8 cellular contexts compared by ENCODE assay signal in the genomic region with DNA sequence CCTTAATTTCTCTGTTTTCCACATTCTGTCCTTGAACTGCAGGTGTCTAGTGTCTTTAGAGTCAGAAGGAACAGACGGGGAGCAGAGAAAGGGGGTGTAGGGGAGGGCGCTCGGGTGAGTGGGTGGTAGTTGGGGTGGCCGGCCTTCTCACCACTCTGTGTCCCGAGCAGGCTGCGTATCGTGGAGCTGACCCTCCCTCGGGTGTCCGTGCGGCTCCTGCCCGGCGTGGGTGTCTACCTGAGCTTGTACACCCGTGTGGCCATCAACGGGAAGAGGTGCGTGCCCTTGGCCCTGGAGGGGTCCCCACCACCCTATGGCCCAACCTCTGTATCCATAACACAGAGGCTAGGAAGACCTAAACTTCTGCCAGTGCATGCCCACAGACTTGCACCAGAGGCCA. TPM values are rescaled to one million over a fixed set of nuclear protein-coding genes. Genes with fewer than 3 reads are reported as not detected.
"Had no signal": no experiment of that assay in that cellular context is flagged by ENCODE, and none has a peak within 500 bp of the region (broad histone marks: within the 10 kb centered on the region; RNA-seq: fewer than 3 reads in every experiment).

No MANE protein-coding gene starts in this region.

- DNase-seq: IMR-90, KBM-7 had no signal

- H3K27ac ChIP-seq: HL-60 had no signal

- H3K27ac Mint-ChIP-seq: IgD-negative memory B cell had no signal

- H3K4me3 Mint-ChIP-seq: IgD-negative memory B cell had no signal

- H3K9me3 Mint-ChIP-seq: IgD-negative memory B cell had no signal

- H3K4me1 Mint-ChIP-seq: IgD-negative memory B cell had no signal

- H3K27me3 Mint-ChIP-seq: IgD-negative memory B cell had no signal

- H3K4me3 ChIP-seq: K562 had no signal

- H3K36me3 Mint-ChIP-seq: IgD-negative memory B cell had no signal

RNA-seq across cellular contexts. Expression of gene BPIFB4, which starts 5.3 kb away (rescaled TPM):
- total RNA-seq: HepG2, HT-29, HT1080, IMR-90, K562 had no signal
- polyA plus RNA-seq: IgD-negative memory B cell, IMR-90, K562 had no signal

RNA-seq across cellular contexts. Expression of gene BPIFB3, which starts 31.0 kb away (rescaled TPM):
- total RNA-seq: HepG2, HT-29, HT1080, IMR-90, K562 had no signal
- polyA plus RNA-seq: IgD-negative memory B cell, IMR-90, K562 had no signal

RNA-seq across cellular contexts. Expression of gene BPIFB6, which starts 53.3 kb away (rescaled TPM):
- total RNA-seq: HT-29, HT1080, IMR-90, K562 had no signal
- polyA plus RNA-seq: IgD-negative memory B cell, IMR-90, K562 had no signal
